ENCODE assay signal across 14 cellular contexts in genomic region chr20:32727663-32728062, GRCh38. TPM values are rescaled to one million over a fixed set of nuclear protein-coding genes. Genes with fewer than 3 reads are reported as not detected.
DNase-seq lines count a peak whose midpoint lies in the region; FAIRE-seq and TF ChIP-seq lines count a peak whose summit lies in the region.
"Had no signal": no experiment of that assay in that cellular context is flagged by ENCODE, and none has a peak within 500 bp of the region (broad histone marks: within the 10 kb centered on the region; RNA-seq: fewer than 3 reads in every experiment).

No MANE protein-coding gene starts in this region.

- no peaks in the 10 kb centered on the region for H3K9me3 ChIP-seq in HEK293 (ENCODE audit: control insufficient read depth, insufficient read depth, low read depth, low read length)
- H3K9me3 ChIP-seq: esophagus squamous epithelium, Peyer's patch, stomach had no signal

- no peak overlapping the region for H3K9ac ChIP-seq in mesendoderm (ENCODE audit: low read length)

- no peak overlapping the region for H2BK5ac ChIP-seq in mesendoderm (ENCODE audit: low read length)

- H4K5ac ChIP-seq in mesendoderm (ENCODE audit: low read length) = no peak overlapping the region

- TF ChIP-seq CTCF in HEK293 (tag by site-specific recombination; IDR thresholded peaks at IDR 0.05) (no peak), brain microvascular endothelial cell (IDR thresholded peaks at IDR 0.05; ENCODE audit: low read depth, low read length, missing control alignments) (no peak)

- no peak overlapping the region for H3K4me2 ChIP-seq in mesendoderm (ENCODE audit: low read length)

- CTCF ChIA-PET in HEK293 (lab: Yijun Ruan, JAX) = interaction anchor here (0.6 kb wide), 2 partner anchors 63 to 141 kb away, joined by 3 read pairs; no protein-coding TSS in a partner anchor

- no CpG with 5 or more reads among the region's 7 CpGs for WGBS in mesendoderm (ENCODE audit: extremely low coverage, insufficient coverage, low lambda C conversion rate)

- in situ Hi-C loops in brain microvascular endothelial cell (cut with HindIII; ENCODE audit: low pct_ligation_motif_present, low sequenced_read_pairs) = no loop called here

- H3K36me3 ChIP-seq in HEK293 (ENCODE audit: control insufficient read depth in 2 of 2, insufficient read depth in 1 of 2, low read length in 2 of 2) (peaks cover 4 to 17% of the 10 kb centered on the region in 2 experiments; a peak in 2 of 3 replicates), brain microvascular endothelial cell (replicated peaks) (peaks cover 12% of the 10 kb centered on the region), mesendoderm (ENCODE audit: control insufficient read depth, insufficient read depth, low read length) (peaks cover 6% of the 10 kb centered on the region), H7 (replicated peaks; ENCODE audit: control insufficient read depth, insufficient read depth, low read length) (peaks cover 19% of the 10 kb centered on the region)

- H3K27ac ChIP-seq in HEK293 (ENCODE audit: extremely low read depth, low read depth, low read length) (no peak overlapping the region), brain microvascular endothelial cell (no peak overlapping the region), mesendoderm (ENCODE audit: low read depth, low read length) (no peak overlapping the region)
- H3K27ac ChIP-seq: esophagus squamous epithelium, Peyer's patch, stomach had no signal

- H3K4ac ChIP-seq in mesendoderm (ENCODE audit: low read depth, low read length) = no peak overlapping the region

- H4K8ac ChIP-seq in mesendoderm (ENCODE audit: low read depth, low read length) = no peak overlapping the region

- no peaks in the 10 kb centered on the region for H3K79me2 ChIP-seq in mesendoderm (ENCODE audit: control insufficient read depth, insufficient read depth, low read length)

- peak; percentile 89 for DNase-seq in AG08396 (ENCODE audit: low spot score)
- peak; percentile 75 for DNase-seq in brain microvascular endothelial cell
- peak; percentile 48 for DNase-seq in mesendoderm
- DNase-seq in HTR-8/SVneo (ENCODE audit: insufficient read length, low spot score) = no peak
- DNase-seq in H7 = no peak
- no peak for DNase-seq in activated CD4-positive, alpha-beta T cell treated with anti-CD3 and anti-CD28 coated beads for 1 hour
- no peak for DNase-seq in LoVo (ENCODE audit: low spot score)
- DNase-seq: esophagus squamous epithelium; midbrain; NCI-H2029 treated with DMSO at 0.1 percent for 48 hours; Peyer's patch; stimulated activated CD4-positive, alpha-beta T cell treated with anti-CD3 and anti-CD28 coated beads, Interleukin-15, amount 100 ng/mL, for 24 hours; stomach had no signal

- no peak overlapping the region for H2AK5ac ChIP-seq in mesendoderm (ENCODE audit: low read length)

- H3K4me3 ChIP-seq in HEK293 (ENCODE audit: low read depth, low read length) (no peak overlapping the region), brain microvascular endothelial cell (ENCODE audit: low read depth, low read length) (no peak overlapping the region), mesendoderm (ENCODE audit: low read length) (no peak overlapping the region), H7 (ENCODE audit: insufficient read depth, low read depth, low read length) (no peak overlapping the region)
- H3K4me3 ChIP-seq: esophagus squamous epithelium, Peyer's patch, stomach had no signal

- H2BK15ac ChIP-seq in mesendoderm (replicated peaks; ENCODE audit: low read depth) = no peak overlapping the region

- POLR2A ChIA-PET in HEK293 (lab: Yijun Ruan, JAX) = interaction anchor here (0.7 to 1.5 kb wide), 2 partner anchors 11 to 42 kb away, joined by 6 to 7 read pairs; no protein-coding TSS in a partner anchor

- H3K79me1 ChIP-seq in mesendoderm (ENCODE audit: low read length) = no peaks in the 10 kb centered on the region

- FAIRE-seq in HTR-8/SVneo (lab: Jason Lieb, UNC) = no peak

- H3K4me1 ChIP-seq in HEK293 (ENCODE audit: control insufficient read depth, insufficient read depth, low read length) (0 out of 2 replicates have a peak, but pooled peaks cover 2% of the 10 kb centered on the region), mesendoderm (ENCODE audit: control insufficient read depth, low read depth, low read length) (peaks cover 7% of the 10 kb centered on the region)

- H3K18ac ChIP-seq in mesendoderm (ENCODE audit: low read length) = no peak overlapping the region

- no peak overlapping the region for H3K23ac ChIP-seq in mesendoderm (ENCODE audit: low read length)

- H3K27me3 ChIP-seq in brain microvascular endothelial cell (replicated peaks) (no peaks in the 10 kb centered on the region), mesendoderm (ENCODE audit: insufficient read depth, low read length, poor library complexity) (no peaks in the 10 kb centered on the region), H7 (ENCODE audit: control insufficient read depth, insufficient read depth, low read length) (no peaks in the 10 kb centered on the region)
- H3K27me3 ChIP-seq: esophagus squamous epithelium, Peyer's patch, stomach had no signal

- H3K56ac ChIP-seq in mesendoderm (ENCODE audit: low read length) = no peak overlapping the region

- no peak overlapping the region for H2BK120ac ChIP-seq in mesendoderm (ENCODE audit: low read depth, low read length)

TF ChIP-seq in HEK293, 187 proteins besides CTCF, POLR2A, EP300 and RAD21:
- TF ChIP-seq OSR2 (tag by site-specific recombination; IDR thresholded peaks at IDR 0.05) = peak; percentile 78
- TF ChIP-seq ZFHX2 (tag by site-specific recombination; conservative IDR thresholded peaks at IDR 0.05) = peak; percentile 48
- no peak for TF ChIP-seq SETDB1 (IDR thresholded peaks at IDR 0.05; ENCODE audit: insufficient read length, low read length)
- TF ChIP-seq EGR2 (tag by site-specific recombination; IDR thresholded peaks at IDR 0.05; ENCODE audit: low read depth) = peak; percentile 68

RNA-seq across cellular contexts. Expression of gene COMMD7, which starts 15.6 kb away (rescaled TPM):
- polyA plus RNA-seq in mesendoderm (2013, experiment 1 of 2) = 70.1 TPM
- polyA plus RNA-seq in mesendoderm (2013, experiment 2 of 2) = 71.1 TPM
- 49.7 and 52.6 TPM in 2 replicates for total RNA-seq in H7 (2014; rRNA removed; shearing (Covaris generic))

RNA-seq across cellular contexts. Expression of gene DNMT3B, which starts 34.5 kb away (rescaled TPM):
- polyA plus RNA-seq in mesendoderm (2013, experiment 1 of 2) = 290 TPM
- 289 TPM for polyA plus RNA-seq in mesendoderm (2013, experiment 2 of 2)
- 496 and 585 TPM in 2 replicates for total RNA-seq in H7 (2014; rRNA removed; shearing (Covaris generic))

RNA-seq across cellular contexts. Expression of gene C20orf203, which starts 53.9 kb away (rescaled TPM):
- not detected for polyA plus RNA-seq in mesendoderm (2013, experiment 1 of 2)
- polyA plus RNA-seq in mesendoderm (2013, experiment 2 of 2) = not detected
- total RNA-seq in H7 (2014; rRNA removed; shearing (Covaris generic)) = 0.03 and 0.30 TPM in 2 replicates
- total RNA-seq: esophagus squamous epithelium, Peyer's patch had no signal

Comparison
In these comparisons a context has a peak if more than half of its experiments do, and no peak if none do; other contexts are left out.
1. DNase-seq: peak in AG08396 (single experiment), brain microvascular endothelial cell (single experiment) and mesendoderm (single experiment); none in HTR-8/SVneo (single experiment), H7 (single experiment), activated CD4-positive, alpha-beta T cell treated with anti-CD3 and anti-CD28 coated beads for 1 hour (single experiment) and LoVo (single experiment).